Comparison of ENCODE assay signal across 19 cellular contexts in genomic region chr3:13425692-13426091, GRCh38.
"Had no signal": no experiment of that assay in that cellular context is flagged by ENCODE, and none has a peak within 500 bp of the region (broad histone marks: within the 10 kb centered on the region; RNA-seq: fewer than 3 reads in every experiment).

No MANE protein-coding gene starts in this region.

- H3K27ac ChIP-seq: epithelial cell of prostate, gastroesophageal sphincter, heart left ventricle, sigmoid colon, upper lobe of left lung had no signal

- H3K4me3 ChIP-seq: gastroesophageal sphincter, heart left ventricle, sigmoid colon, smooth muscle cell, upper lobe of left lung had no signal

- ATAC-seq: activated naive CD8-positive, alpha-beta T cell treated with anti-CD3 and anti-CD28 coated beads, Interleukin-2, amount 50 U/mL, for 24 hours; gastroesophageal sphincter; heart left ventricle; left cardiac atrium; stimulated activated naive CD8-positive, alpha-beta T cell treated with anti-CD3 and anti-CD28 coated beads, Interleukin-15, Interleukin-2, amounts not matched to agents 100 U/mL and 50 U/mL, for 24 hours had no signal

- H3K9ac ChIP-seq: SK-N-SH had no signal

- DNase-seq: activated CD4-positive, alpha-beta T cell treated with anti-CD3 and anti-CD28 coated beads, Interleukin-2, amount 50 U/mL, for 48 hours; activated naive CD4-positive, alpha-beta T cell treated with Interleukin-2 at 50 U/mL for 16 hours; activated naive CD8-positive, alpha-beta T cell treated with anti-CD3 and anti-CD28 coated beads, Interleukin-2, amount 50 U/mL, for 24 hours; activated T-cell treated with anti-CD3 and anti-CD28 coated beads, Interleukin-2, amount 50 U/mL, for 1 hour; cortex of kidney; heart left ventricle; islet precursor cell; left cardiac atrium; sigmoid colon; SK-N-SH; stimulated activated CD4-positive, alpha-beta T cell treated with anti-CD3 and anti-CD28 coated beads, Interleukin-2, amount 100 ng/mL, for 48 hours; stimulated activated CD8-positive, alpha-beta memory T cell treated with anti-CD3 and anti-CD28 coated beads, Interleukin-4, amount 100 ng/mL, for 48 hours; stimulated activated naive CD8-positive, alpha-beta T cell treated with anti-CD3 and anti-CD28 coated beads, Interleukin-15, Interleukin-2, amounts not matched to agents 100 U/mL and 50 U/mL, for 24 hours; T-helper 9 cell; upper lobe of left lung had no signal

- H3K27me3 ChIP-seq: sigmoid colon, upper lobe of left lung had no signal

- H3K4me3 Mint-ChIP-seq: activated naive CD8-positive, alpha-beta T cell treated with anti-CD3 and anti-CD28 coated beads, Interleukin-2, amount 50 U/mL, for 24 hours had no signal

- H3K27ac Mint-ChIP-seq: activated naive CD8-positive, alpha-beta T cell treated with anti-CD3 and anti-CD28 coated beads, Interleukin-2, amount 50 U/mL, for 24 hours; activated T-helper 2 cell treated with anti-CD3 and anti-CD28 coated beads, Interferon-gamma antibody, Interleukin-2, Interleukin-4, amounts not matched to agents 10 μg/mL and 5 μg/mL and 100 μg/mL, durations not matched to agents 14 hours and 24 hours and 36 hours had no signal

- H3K9me3 Mint-ChIP-seq: activated naive CD8-positive, alpha-beta T cell treated with anti-CD3 and anti-CD28 coated beads, Interleukin-2, amount 50 U/mL, for 24 hours; activated T-helper 2 cell treated with anti-CD3 and anti-CD28 coated beads, Interferon-gamma antibody, Interleukin-2, Interleukin-4, amounts not matched to agents 10 μg/mL and 5 μg/mL and 100 μg/mL, durations not matched to agents 14 hours and 24 hours and 36 hours had no signal

- H3K36me3 ChIP-seq: gastroesophageal sphincter, heart left ventricle, sigmoid colon, upper lobe of left lung had no signal

- H3K9me3 ChIP-seq: gastroesophageal sphincter, heart left ventricle, sigmoid colon, SK-N-SH, upper lobe of left lung had no signal

- H3K27me3 Mint-ChIP-seq: activated naive CD8-positive, alpha-beta T cell treated with anti-CD3 and anti-CD28 coated beads, Interleukin-2, amount 50 U/mL, for 24 hours had no signal

- H3K4me2 ChIP-seq: SK-N-SH, smooth muscle cell had no signal
